26 cellular contexts compared by ENCODE assay signal in genomic region chr11:107272561-107272960, GRCh38.
"Had no signal": no experiment of that assay in that cellular context is flagged by ENCODE, and none has a peak within 500 bp of the region (broad histone marks: within the 10 kb centered on the region; RNA-seq: fewer than 3 reads in every experiment).

No MANE protein-coding gene starts in this region.

- ATAC-seq: heart right ventricle; left cardiac atrium; left lung; naive thymus-derived CD8-positive, alpha-beta T cell; pancreas; right lobe of liver; stimulated activated naive CD8-positive, alpha-beta T cell treated with anti-CD3 and anti-CD28 coated beads, Interleukin-15, amount 100 ng/mL, for 72 hours had no signal

- H3K4me2 ChIP-seq: smooth muscle cell had no signal

- H3K4me3 Mint-ChIP-seq: dendritic cell treated with granulocyte-macrophage colony-stimulating factor and Interleukin-4, amounts not matched to agents 40 ng/mL and 50 ng/mL, for 4 days; naive thymus-derived CD8-positive, alpha-beta T cell; stimulated activated naive CD8-positive, alpha-beta T cell treated with anti-CD3 and anti-CD28 coated beads, Interleukin-15, amount 100 ng/mL, for 72 hours had no signal

- H3K9me3 ChIP-seq: colonic mucosa, esophagus squamous epithelium, heart right ventricle, left lung, neutrophil, pancreas, right lobe of liver, suprapubic skin, transverse colon, vagina had no signal

- H3K27ac Mint-ChIP-seq: dendritic cell treated with granulocyte-macrophage colony-stimulating factor and Interleukin-4, amounts not matched to agents 40 ng/mL and 50 ng/mL, for 4 days; naive thymus-derived CD8-positive, alpha-beta T cell; stimulated activated naive CD8-positive, alpha-beta T cell treated with anti-CD3 and anti-CD28 coated beads, Interleukin-15, amount 100 ng/mL, for 72 hours had no signal

- H3K4me1 ChIP-seq: colonic mucosa, esophagus squamous epithelium, heart right ventricle, left lung, pancreas, right lobe of liver, suprapubic skin, transverse colon, vagina had no signal

- H3K27me3 ChIP-seq: colonic mucosa, esophagus squamous epithelium, heart right ventricle, left lung, neutrophil, pancreas, right lobe of liver, suprapubic skin, transverse colon, vagina had no signal

- H3K4me1 Mint-ChIP-seq: naive thymus-derived CD8-positive, alpha-beta T cell; stimulated activated naive CD8-positive, alpha-beta T cell treated with anti-CD3 and anti-CD28 coated beads, Interleukin-15, amount 100 ng/mL, for 72 hours had no signal

- H3K4me3 ChIP-seq: colonic mucosa, esophagus squamous epithelium, heart right ventricle, left lung, pancreas, right lobe of liver, smooth muscle cell, suprapubic skin, transverse colon, vagina had no signal

- H3K27me3 Mint-ChIP-seq: dendritic cell treated with granulocyte-macrophage colony-stimulating factor and Interleukin-4, amounts not matched to agents 40 ng/mL and 50 ng/mL, for 4 days; naive thymus-derived CD8-positive, alpha-beta T cell; stimulated activated naive CD8-positive, alpha-beta T cell treated with anti-CD3 and anti-CD28 coated beads, Interleukin-15, amount 100 ng/mL, for 72 hours had no signal

- H3K36me3 ChIP-seq: colonic mucosa, esophagus squamous epithelium, heart right ventricle, left lung, neutrophil, pancreas, right lobe of liver, suprapubic skin, transverse colon, vagina had no signal

- H3K27ac ChIP-seq: colonic mucosa, esophagus squamous epithelium, heart right ventricle, left lung, neutrophil, pancreas, right lobe of liver, suprapubic skin, transverse colon, vagina had no signal

- DNase-seq: colonic mucosa; effector CD8-positive, alpha-beta T cell; esophagus squamous epithelium; foreskin melanocyte; glutamatergic neuron; heart right ventricle; hippocampal formation; left cardiac atrium; left lung; mesenchymal stem cell; naive thymus-derived CD8-positive, alpha-beta T cell; pancreas; retina; right lobe of liver; stimulated activated CD4-positive, alpha-beta T cell treated with anti-CD3 and anti-CD28 coated beads, Interleukin-12 subunit alpha, Interleukin-12 subunit beta, amount 100 ng/mL, for 4 hours; stimulated activated CD4-positive, alpha-beta T cell treated with anti-CD3 and anti-CD28 coated beads, Interleukin-1b, Interleukin-23, amount 100 ng/mL, for 48 hours; stimulated activated CD4-positive, alpha-beta T cell treated with anti-CD3 and anti-CD28 coated beads, Interleukin-4, amount 100 ng/mL, for 1 hour; stimulated activated CD8-positive, alpha-beta memory T cell treated with anti-CD3 and anti-CD28 coated beads, Interleukin-4, amount 100 ng/mL, for 48 hours; stimulated activated naive CD4-positive, alpha-beta T cell; stimulated activated naive CD8-positive, alpha-beta T cell treated with anti-CD3 and anti-CD28 coated beads, Interleukin-15, amount 100 ng/mL, for 72 hours; transverse colon had no signal
